Comparison of ENCODE assay signal across 8 cellular contexts in the genomic region with DNA sequence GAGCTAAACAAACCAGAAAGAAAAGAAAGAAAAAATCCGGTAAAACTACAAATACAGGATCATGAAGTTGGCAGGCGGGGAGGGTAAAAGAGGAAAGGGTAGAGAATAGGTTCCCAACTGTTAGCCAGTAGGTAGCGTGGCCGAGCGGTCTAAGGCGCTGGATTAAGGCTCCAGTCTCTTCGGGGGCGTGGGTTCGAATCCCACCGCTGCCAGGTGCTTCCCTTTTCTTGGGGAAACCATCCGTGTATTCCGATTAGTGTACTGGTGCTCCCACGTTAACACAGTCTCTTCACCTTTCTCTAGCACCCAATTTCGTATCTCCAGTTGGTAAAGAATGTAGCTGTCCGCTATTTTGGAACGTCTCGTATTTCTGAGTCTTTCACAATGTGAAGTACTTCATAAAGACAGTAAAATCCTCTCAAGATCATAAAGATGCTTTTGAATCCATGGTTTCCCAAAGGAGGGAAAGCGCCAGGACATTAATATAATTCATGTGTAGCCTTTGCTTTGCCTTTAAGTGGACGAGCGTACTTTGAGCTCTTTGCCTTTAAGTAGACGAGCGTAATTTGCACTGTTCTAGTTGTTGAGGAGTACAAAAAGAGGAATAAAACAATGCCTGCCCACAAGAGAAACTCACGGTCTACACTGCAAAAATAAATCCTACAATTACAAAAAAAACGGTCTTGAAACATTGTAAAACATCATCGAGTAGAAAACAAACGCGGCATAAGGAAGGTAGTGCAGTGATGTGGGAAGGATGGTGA. TPM values are rescaled to one million over a fixed set of nuclear protein-coding genes. Genes with fewer than 3 reads are reported as not detected.
DNase-seq lines count a peak whose midpoint lies in the region; ATAC-seq and TF ChIP-seq lines count a peak whose summit lies in the region.

No MANE protein-coding gene starts in this region.

- no peak overlapping the region for H3K4me3 Mint-ChIP-seq in osteocyte (ENCODE audit: unreplicated experiment)

- TF ChIP-seq CTCF in BE2C (IDR thresholded peaks at IDR 0.05; ENCODE audit: low read depth, low read length) (no peak), HEK293 (tag by site-specific recombination; IDR thresholded peaks at IDR 0.05) (no peak), left lung (IDR thresholded peaks at IDR 0.05) (no peak), osteocyte (IDR thresholded peaks at IDR 0.05) (no peak)

- DNase-seq in BE2C (peak; percentile 81), NCI-H524 treated with DMSO at 0.1 percent for 48 hours (lab: John Stamatoyannopoulos, UW) (peak; percentile 85), dermis blood vessel endothelial cell (peak; percentile 77), left lung (peak; percentile 78 to 86), osteocyte (ENCODE audit: extremely low spot score, unreplicated experiment) (no peak)
- DNase-seq in activated CD4-positive, alpha-beta T cell treated with anti-CD3 and anti-CD28 coated beads for 48 hours, result peak; percentile 92
- DNase-seq in stimulated activated CD4-positive, alpha-beta T cell treated with anti-CD3 and anti-CD28 coated beads, Interleukin-2, amount 100 ng/mL, for 24 hours, result peak; percentile 81 to 90

- no peak overlapping the region for H3K27ac Mint-ChIP-seq in osteocyte (ENCODE audit: unreplicated experiment)

- no peaks in the 10 kb centered on the region for H3K36me3 Mint-ChIP-seq in osteocyte (ENCODE audit: unreplicated experiment)

- no peaks in the 10 kb centered on the region for H3K9me3 Mint-ChIP-seq in osteocyte (ENCODE audit: unreplicated experiment)

- intact Hi-C loops in left lung (cut with DNase I), result loop anchor here (5.0 kb wide), 2 partner anchors 72 to 77 kb away; a partner anchor contains a TSS

- POLR2A ChIA-PET in HEK293 (lab: Yijun Ruan, JAX), result interaction anchor here (0.8 to 1.3 kb wide), 4 partner anchors 71 to 268 kb away, joined by 3 to 11 read pairs (median 4); a partner anchor contains a TSS

- no peaks in the 10 kb centered on the region for H3K4me1 ChIP-seq in BE2C
- peaks cover 9% of the 10 kb centered on the region for H3K4me1 ChIP-seq in HEK293 (ENCODE audit: control insufficient read depth, insufficient read depth, low read length)
- peaks cover 3 to 43% of the 10 kb centered on the region in 2 donors for H3K4me1 ChIP-seq in left lung

- no peaks in the 10 kb centered on the region for H3K4me1 Mint-ChIP-seq in osteocyte (ENCODE audit: unreplicated experiment)

- ATAC-seq in left lung, result peak; percentile 62

- CTCF ChIA-PET in HEK293 (lab: Yijun Ruan, JAX), result interaction anchor here (0.6 to 3.0 kb wide), 21 partner anchors 13 to 956 kb away, joined by 3 to 28 read pairs (median 4); a partner anchor contains a TSS

- H3K27me3 ChIP-seq in BE2C, result no peaks in the 10 kb centered on the region
- no peaks in the 10 kb centered on the region for H3K27me3 ChIP-seq in left lung

- H3K9me3 ChIP-seq in BE2C, result no peaks in the 10 kb centered on the region
- H3K9me3 ChIP-seq in HEK293 (ENCODE audit: control insufficient read depth, insufficient read depth, low read depth, low read length), result no peaks in the 10 kb centered on the region
- H3K9me3 ChIP-seq in left lung, result no peaks in the 10 kb centered on the region

- H3K27ac ChIP-seq in HEK293 (ENCODE audit: extremely low read depth, low read depth, low read length), result peak overlapping the region; percentile 76
- H3K27ac ChIP-seq in left lung, result peak overlapping the region; percentile 57 to 76

- H3K36me3 ChIP-seq in BE2C, result no peaks in the 10 kb centered on the region
- H3K36me3 ChIP-seq in HEK293 (ENCODE audit: control insufficient read depth in 2 of 2, insufficient read depth in 1 of 2, low read length in 2 of 2), result no peaks in the 10 kb centered on the region
- H3K36me3 ChIP-seq in left lung, result no peaks in the 10 kb centered on the region

- H3K4me3 ChIP-seq in BE2C (ENCODE audit: low read depth, low read length), result peak overlapping the region; percentile 87
- H3K4me3 ChIP-seq in HEK293 (ENCODE audit: low read depth, low read length), result peak overlapping the region; percentile 98
- peak overlapping the region; percentile 75 to 82 for H3K4me3 ChIP-seq in left lung

- no peaks in the 10 kb centered on the region for H3K27me3 Mint-ChIP-seq in osteocyte (ENCODE audit: unreplicated experiment)

TF ChIP-seq in HEK293, 187 proteins besides CTCF, POLR2A, EP300 and RAD21 (continues in another document):
- peak; percentile 66; the same call in 1 of the 2 replicates for TF ChIP-seq SP7 (tag by site-specific recombination; IDR thresholded peaks at IDR 0.05)
- peak; percentile 88 for TF ChIP-seq KLF8 (tag by site-specific recombination; IDR thresholded peaks at IDR 0.05)
- TF ChIP-seq ZNF146 (tag by site-specific recombination; IDR thresholded peaks at IDR 0.05), result 0 out of 2 replicates have a peak, but pooled peaks have one; percentile 3
- TF ChIP-seq ZNF670 (tag by site-specific recombination; IDR thresholded peaks at IDR 0.05; ENCODE audit: low read depth), result no peak
- TF ChIP-seq, protein P1, sequence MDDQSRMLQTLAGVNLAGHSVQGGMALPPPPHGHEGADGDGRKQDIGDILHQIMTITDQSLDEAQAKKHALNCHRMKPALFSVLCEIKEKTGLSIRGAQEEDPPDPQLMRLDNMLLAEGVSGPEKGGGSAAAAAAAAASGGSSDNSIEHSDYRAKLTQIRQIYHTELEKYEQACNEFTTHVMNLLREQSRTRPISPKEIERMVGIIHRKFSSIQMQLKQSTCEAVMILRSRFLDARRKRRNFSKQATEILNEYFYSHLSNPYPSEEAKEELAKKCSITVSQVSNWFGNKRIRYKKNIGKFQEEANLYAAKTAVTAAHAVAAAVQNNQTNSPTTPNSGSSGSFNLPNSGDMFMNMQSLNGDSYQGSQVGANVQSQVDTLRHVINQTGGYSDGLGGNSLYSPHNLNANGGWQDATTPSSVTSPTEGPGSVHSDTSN (CRISPR knock-in tag; IDR thresholded peaks at IDR 0.05), result no peak
- TF ChIP-seq YY2 (tag by site-specific recombination; IDR thresholded peaks at IDR 0.05), result no peak
- TF ChIP-seq, protein P2, sequence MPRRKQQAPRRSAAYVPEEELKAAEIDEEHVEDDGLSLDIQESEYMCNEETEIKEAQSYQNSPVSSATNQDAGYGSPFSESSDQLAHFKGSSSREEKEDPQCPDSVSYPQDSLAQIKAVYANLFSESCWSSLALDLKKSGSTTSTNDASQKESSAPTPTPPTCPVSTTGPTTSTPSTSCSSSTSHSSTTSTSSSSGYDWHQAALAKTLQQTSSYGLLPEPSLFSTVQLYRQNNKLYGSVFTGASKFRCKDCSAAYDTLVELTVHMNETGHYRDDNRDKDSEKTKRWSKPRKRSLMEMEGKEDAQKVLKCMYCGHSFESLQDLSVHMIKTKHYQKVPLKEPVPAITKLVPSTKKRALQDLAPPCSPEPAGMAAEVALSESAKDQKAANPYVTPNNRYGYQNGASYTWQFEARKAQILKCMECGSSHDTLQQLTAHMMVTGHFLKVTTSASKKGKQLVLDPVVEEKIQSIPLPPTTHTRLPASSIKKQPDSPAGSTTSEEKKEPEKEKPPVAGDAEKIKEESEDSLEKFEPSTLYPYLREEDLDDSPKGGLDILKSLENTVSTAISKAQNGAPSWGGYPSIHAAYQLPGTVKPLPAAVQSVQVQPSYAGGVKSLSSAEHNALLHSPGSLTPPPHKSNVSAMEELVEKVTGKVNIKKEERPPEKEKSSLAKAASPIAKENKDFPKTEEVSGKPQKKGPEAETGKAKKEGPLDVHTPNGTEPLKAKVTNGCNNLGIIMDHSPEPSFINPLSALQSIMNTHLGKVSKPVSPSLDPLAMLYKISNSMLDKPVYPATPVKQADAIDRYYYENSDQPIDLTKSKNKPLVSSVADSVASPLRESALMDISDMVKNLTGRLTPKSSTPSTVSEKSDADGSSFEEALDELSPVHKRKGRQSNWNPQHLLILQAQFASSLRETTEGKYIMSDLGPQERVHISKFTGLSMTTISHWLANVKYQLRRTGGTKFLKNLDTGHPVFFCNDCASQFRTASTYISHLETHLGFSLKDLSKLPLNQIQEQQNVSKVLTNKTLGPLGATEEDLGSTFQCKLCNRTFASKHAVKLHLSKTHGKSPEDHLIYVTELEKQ (tag by site-specific recombination; IDR thresholded peaks at IDR 0.05; ENCODE audit: borderline replicate concordance), result peak; percentile 15; the same call in 1 of the 2 replicates
- peak; percentile 87 for TF ChIP-seq ZBTB8A (tag by site-specific recombination; IDR thresholded peaks at IDR 0.05)
- no peak for TF ChIP-seq ZNF23 (tag by site-specific recombination; IDR thresholded peaks at IDR 0.05; ENCODE audit: borderline replicate concordance)
- TF ChIP-seq, protein P3, sequence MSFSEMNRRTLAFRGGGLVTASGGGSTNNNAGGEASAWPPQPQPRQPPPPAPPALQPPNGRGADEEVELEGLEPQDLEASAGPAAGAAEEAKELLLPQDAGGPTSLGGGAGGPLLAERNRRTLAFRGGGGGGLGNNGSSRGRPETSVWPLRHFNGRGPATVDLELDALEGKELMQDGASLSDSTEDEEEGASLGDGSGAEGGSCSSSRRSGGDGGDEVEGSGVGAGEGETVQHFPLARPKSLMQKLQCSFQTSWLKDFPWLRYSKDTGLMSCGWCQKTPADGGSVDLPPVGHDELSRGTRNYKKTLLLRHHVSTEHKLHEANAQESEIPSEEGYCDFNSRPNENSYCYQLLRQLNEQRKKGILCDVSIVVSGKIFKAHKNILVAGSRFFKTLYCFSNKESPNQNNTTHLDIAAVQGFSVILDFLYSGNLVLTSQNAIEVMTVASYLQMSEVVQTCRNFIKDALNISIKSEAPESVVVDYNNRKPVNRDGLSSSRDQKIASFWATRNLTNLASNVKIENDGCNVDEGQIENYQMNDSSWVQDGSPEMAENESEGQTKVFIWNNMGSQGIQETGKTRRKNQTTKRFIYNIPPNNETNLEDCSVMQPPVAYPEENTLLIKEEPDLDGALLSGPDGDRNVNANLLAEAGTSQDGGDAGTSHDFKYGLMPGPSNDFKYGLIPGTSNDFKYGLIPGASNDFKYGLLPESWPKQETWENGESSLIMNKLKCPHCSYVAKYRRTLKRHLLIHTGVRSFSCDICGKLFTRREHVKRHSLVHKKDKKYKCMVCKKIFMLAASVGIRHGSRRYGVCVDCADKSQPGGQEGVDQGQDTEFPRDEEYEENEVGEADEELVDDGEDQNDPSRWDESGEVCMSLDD (tag by site-specific recombination; IDR thresholded peaks at IDR 0.05), result peak; percentile 34; the same call in 1 of the 2 replicates

RNA-seq across cellular contexts. Expression of a gene that starts 19.0 kb away (rescaled TPM):
- not detected for polyA plus RNA-seq in BE2C (2012; ENCODE audit: insufficient read depth, insufficient read length, low read depth)
- total RNA-seq in dermis blood vessel endothelial cell (not detected in 2 replicates), left lung (not detected), osteocyte (not detected in 2 replicates)

RNA-seq across cellular contexts. Expression of a gene that starts 22.4 kb away (rescaled TPM):
- not detected for polyA plus RNA-seq in BE2C (2012; ENCODE audit: insufficient read depth, insufficient read length, low read depth)
- total RNA-seq in dermis blood vessel endothelial cell (not detected in 2 replicates), left lung (not detected), osteocyte (not detected in 2 replicates)

RNA-seq across cellular contexts. Expression of a gene that starts 31.3 kb away (rescaled TPM):
- polyA plus RNA-seq in BE2C (2012; ENCODE audit: insufficient read depth, insufficient read length, low read depth), result not detected
- total RNA-seq in dermis blood vessel endothelial cell (not detected in 2 replicates), left lung (not detected), osteocyte (not detected in 2 replicates)

RNA-seq across cellular contexts. Expression of a gene that starts 49.3 kb away (rescaled TPM):
- not detected for polyA plus RNA-seq in BE2C (2012; ENCODE audit: insufficient read depth, insufficient read length, low read depth)
- total RNA-seq in dermis blood vessel endothelial cell, result not detected in 2 replicates
- total RNA-seq in left lung, result not detected
- total RNA-seq in osteocyte, result not detected in 2 replicates
